In the genomic region with DNA sequence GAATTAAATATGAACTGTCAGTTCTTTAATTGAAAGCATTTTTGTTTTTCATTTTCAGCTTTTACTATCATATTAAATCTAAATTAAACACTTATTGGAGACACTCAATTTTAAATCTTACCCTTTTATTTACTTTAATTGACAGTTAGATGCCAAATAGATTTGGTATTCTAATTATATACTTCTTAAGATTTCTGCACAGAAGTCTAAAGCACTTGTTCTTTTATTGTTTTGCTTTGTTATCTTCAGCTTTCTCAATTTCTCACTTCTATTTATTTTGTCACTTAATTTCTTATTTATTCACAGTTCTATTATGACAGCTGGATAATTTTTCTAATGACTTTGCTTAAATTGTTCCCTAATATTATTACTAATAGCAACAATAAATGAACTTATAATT, we compare ENCODE assay signal across 35 cellular contexts.
"Had no signal": no experiment of that assay in that cellular context is flagged by ENCODE, and none has a peak within 500 bp of the region (broad histone marks: within the 10 kb centered on the region; RNA-seq: fewer than 3 reads in every experiment).

No MANE protein-coding gene starts in this region.

- H3K9ac ChIP-seq: KMS-11 had no signal

- H3K27me3 ChIP-seq: MG63 had no signal

- H3K9me3 ChIP-seq: MG63 had no signal

- H3K36me3 ChIP-seq: MG63 had no signal

- H3K4me3 ChIP-seq: MG63 had no signal

- DNase-seq: Karpas-422, Kasumi-1, KG1, MG63, MM.1S, MV-4-11, NCI-H1048, NCI-H1092, NCI-H1092 treated with DMSO at 0.1 percent for 48 hours, NCI-H1105, NCI-H1105 treated with DMSO at 0.1 percent for 48 hours, NCI-H1417, NCI-H1417 treated with DMSO at 0.1 percent for 48 hours, NCI-H1436, NCI-H1436 treated with DMSO at 0.1 percent for 48 hours, NCI-H146, NCI-H1694, NCI-H1694 treated with DMSO at 0.1 percent for 48 hours, NCI-H187, NCI-H187 treated with DMSO at 0.1 percent for 48 hours, NCI-H1930, NCI-H2029, NCI-H2029 treated with DMSO at 0.1 percent for 48 hours, NCI-H2081, NCI-H2081 treated with DMSO at 0.1 percent for 48 hours, NCI-H2107, NCI-H2171, NCI-H2171 treated with DMSO at 0.1 percent for 48 hours, NCI-H226, NCI-H345, NCI-H446, NCI-H446 treated with DMSO at 0.1 percent for 48 hours, NCI-H510A, NCI-H510A treated with DMSO at 0.1 percent for 48 hours had no signal

- H3K27ac ChIP-seq: KMS-11 had no signal

- H3K4me2 ChIP-seq: KMS-11 had no signal
